Comparison of ENCODE assay signal across 1 cellular context in the genomic region with DNA sequence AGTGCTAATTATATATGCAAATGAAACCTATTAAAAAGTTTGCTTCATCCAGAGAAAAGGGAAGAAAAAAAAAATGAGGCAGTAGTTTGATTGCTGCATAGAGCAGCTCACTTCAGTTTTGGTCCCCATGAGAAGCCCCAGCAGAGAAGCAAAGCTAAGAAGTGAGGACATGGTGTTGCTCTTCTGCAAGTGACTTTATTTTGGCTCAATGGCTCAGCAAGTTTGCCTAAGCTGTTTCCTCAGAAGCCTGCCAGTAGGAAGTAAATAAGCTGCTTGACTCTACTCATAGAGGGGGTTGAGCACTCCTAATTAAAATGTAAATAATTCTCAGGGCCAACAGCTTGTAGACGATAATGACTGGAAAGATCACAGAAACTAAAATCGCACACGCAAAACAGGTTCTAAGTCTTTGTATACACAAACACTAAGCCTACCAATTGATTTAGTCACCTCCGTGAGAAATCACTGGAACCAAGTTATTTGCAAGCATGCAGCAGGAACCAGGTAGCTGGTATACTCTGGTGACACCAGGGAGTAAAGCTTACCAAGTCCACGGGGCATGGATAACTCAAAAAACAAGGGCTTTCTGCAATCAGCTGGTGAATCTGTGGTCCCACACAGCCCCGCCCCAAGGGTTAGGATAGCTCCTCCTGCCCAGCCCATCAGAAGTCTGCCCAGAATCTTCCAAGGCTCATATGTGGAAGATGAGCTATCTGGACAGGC.
TF ChIP-seq lines count a peak whose summit lies in the region.

No MANE protein-coding gene starts in this region.

TF ChIP-seq in HepG2, 621 proteins besides CTCF, POLR2A, EP300 and RAD21 (continued from another document and continues in another):
- TF ChIP-seq, protein P1, sequence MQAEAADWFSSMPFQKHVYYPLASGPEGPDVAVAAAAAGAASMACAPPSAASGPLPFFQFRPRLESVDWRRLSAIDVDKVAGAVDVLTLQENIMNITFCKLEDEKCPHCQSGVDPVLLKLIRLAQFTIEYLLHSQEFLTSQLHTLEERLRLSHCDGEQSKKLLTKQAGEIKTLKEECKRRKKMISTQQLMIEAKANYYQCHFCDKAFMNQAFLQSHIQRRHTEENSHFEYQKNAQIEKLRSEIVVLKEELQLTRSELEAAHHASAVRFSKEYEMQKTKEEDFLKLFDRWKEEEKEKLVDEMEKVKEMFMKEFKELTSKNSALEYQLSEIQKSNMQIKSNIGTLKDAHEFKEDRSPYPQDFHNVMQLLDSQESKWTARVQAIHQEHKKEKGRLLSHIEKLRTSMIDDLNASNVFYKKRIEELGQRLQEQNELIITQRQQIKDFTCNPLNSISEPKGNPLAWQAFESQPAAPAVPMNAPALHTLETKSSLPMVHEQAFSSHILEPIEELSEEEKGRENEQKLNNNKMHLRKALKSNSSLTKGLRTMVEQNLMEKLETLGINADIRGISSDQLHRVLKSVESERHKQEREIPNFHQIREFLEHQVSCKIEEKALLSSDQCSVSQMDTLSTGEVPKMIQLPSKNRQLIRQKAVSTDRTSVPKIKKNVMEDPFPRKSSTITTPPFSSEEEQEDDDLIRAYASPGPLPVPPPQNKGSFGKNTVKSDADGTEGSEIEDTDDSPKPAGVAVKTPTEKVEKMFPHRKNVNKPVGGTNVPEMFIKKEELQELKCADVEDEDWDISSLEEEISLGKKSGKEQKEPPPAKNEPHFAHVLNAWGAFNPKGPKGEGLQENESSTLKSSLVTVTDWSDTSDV (CRISPR knock-in tag; IDR thresholded peaks at IDR 0.05), result no peak
- TF ChIP-seq MZF1 (CRISPR knock-in tag; IDR thresholded peaks at IDR 0.05; ENCODE audit: borderline replicate concordance) (no peak), ZNF296 (CRISPR knock-in tag; conservative IDR thresholded peaks at IDR 0.05) (no peak), MED8 (CRISPR knock-in tag; IDR thresholded peaks at IDR 0.05; ENCODE audit: insufficient replicate concordance) (no peak), ZNF703 (CRISPR knock-in tag; IDR thresholded peaks at IDR 0.05; ENCODE audit: borderline replicate concordance) (0 out of 2 replicates have a peak, but pooled peaks have one; percentile 58), ZNF816 (CRISPR knock-in tag; IDR thresholded peaks at IDR 0.05; ENCODE audit: borderline replicate concordance) (0 out of 2 replicates have a peak, but pooled peaks have one; percentile 41), SAP130 (CRISPR knock-in tag; IDR thresholded peaks at IDR 0.05; ENCODE audit: low read depth) (peak; percentile 25; the same call in 1 of the 2 replicates), MEF2D (CRISPR knock-in tag; IDR thresholded peaks at IDR 0.05) (no peak), NFATC3 (CRISPR knock-in tag; IDR thresholded peaks at IDR 0.05) (no peak), ZNF737 (CRISPR knock-in tag; IDR thresholded peaks at IDR 0.05; ENCODE audit: borderline replicate concordance) (no peak), FOSL2 (CRISPR knock-in tag; IDR thresholded peaks at IDR 0.05) (peak; percentile 50), MAFF (IDR thresholded peaks at IDR 0.05; ENCODE audit: low read depth, low read length) (no peak), SALL1 (CRISPR knock-in tag; IDR thresholded peaks at IDR 0.05) (peak; percentile 37; the same call in 1 of the 2 replicates), ZNF205 (CRISPR knock-in tag; IDR thresholded peaks at IDR 0.05) (no peak), NR3C1 (CRISPR knock-in tag; IDR thresholded peaks at IDR 0.05) (no peak), SMYD3 (CRISPR knock-in tag; IDR thresholded peaks at IDR 0.05) (no peak), MBD4 (IDR thresholded peaks at IDR 0.05; ENCODE audit: borderline replicate concordance, low read length) (0 out of 2 replicates have a peak, but pooled peaks have one; percentile 18), ZNF10 (CRISPR knock-in tag; IDR thresholded peaks at IDR 0.05; ENCODE audit: borderline replicate concordance, low read depth) (no peak), ZC3H13 (CRISPR knock-in tag; IDR thresholded peaks at IDR 0.05) (no peak), GFI1 (CRISPR knock-in tag; IDR thresholded peaks at IDR 0.05; ENCODE audit: borderline replicate concordance) (peak; percentile 68), FOXM1 (CRISPR knock-in tag; IDR thresholded peaks at IDR 0.05) (no peak), ZMYM3 (CRISPR knock-in tag; IDR thresholded peaks at IDR 0.05) (no peak), ZNF230 (CRISPR knock-in tag; IDR thresholded peaks at IDR 0.05) (no peak), ZNF136 (CRISPR knock-in tag; IDR thresholded peaks at IDR 0.05; ENCODE audit: low read depth) (no peak), ZSCAN25 (CRISPR knock-in tag; IDR thresholded peaks at IDR 0.05) (no peak), ZNF569 (CRISPR knock-in tag; IDR thresholded peaks at IDR 0.05; ENCODE audit: borderline replicate concordance) (no peak), ZFP36L1 (CRISPR knock-in tag; IDR thresholded peaks at IDR 0.05) (no peak), HMG20A (CRISPR knock-in tag; IDR thresholded peaks at IDR 0.05; ENCODE audit: borderline replicate concordance) (no peak), ELF1 (CRISPR knock-in tag; IDR thresholded peaks at IDR 0.05) (0 out of 2 replicates have a peak, but pooled peaks have one; percentile 4)
- TF ChIP-seq, protein P2, sequence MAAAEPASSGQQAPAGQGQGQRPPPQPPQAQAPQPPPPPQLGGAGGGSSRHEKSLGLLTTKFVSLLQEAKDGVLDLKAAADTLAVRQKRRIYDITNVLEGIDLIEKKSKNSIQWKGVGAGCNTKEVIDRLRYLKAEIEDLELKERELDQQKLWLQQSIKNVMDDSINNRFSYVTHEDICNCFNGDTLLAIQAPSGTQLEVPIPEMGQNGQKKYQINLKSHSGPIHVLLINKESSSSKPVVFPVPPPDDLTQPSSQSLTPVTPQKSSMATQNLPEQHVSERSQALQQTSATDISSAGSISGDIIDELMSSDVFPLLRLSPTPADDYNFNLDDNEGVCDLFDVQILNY (CRISPR knock-in tag; conservative IDR thresholded peaks at IDR 0.05), result no peak
- TF ChIP-seq, protein P3, sequence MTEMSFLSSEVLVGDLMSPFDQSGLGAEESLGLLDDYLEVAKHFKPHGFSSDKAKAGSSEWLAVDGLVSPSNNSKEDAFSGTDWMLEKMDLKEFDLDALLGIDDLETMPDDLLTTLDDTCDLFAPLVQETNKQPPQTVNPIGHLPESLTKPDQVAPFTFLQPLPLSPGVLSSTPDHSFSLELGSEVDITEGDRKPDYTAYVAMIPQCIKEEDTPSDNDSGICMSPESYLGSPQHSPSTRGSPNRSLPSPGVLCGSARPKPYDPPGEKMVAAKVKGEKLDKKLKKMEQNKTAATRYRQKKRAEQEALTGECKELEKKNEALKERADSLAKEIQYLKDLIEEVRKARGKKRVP (CRISPR knock-in tag; IDR thresholded peaks at IDR 0.05), result peak in 1 of 2 experiments; percentile 24; a peak in 1 of 4 replicates
- TF ChIP-seq, protein P4, sequence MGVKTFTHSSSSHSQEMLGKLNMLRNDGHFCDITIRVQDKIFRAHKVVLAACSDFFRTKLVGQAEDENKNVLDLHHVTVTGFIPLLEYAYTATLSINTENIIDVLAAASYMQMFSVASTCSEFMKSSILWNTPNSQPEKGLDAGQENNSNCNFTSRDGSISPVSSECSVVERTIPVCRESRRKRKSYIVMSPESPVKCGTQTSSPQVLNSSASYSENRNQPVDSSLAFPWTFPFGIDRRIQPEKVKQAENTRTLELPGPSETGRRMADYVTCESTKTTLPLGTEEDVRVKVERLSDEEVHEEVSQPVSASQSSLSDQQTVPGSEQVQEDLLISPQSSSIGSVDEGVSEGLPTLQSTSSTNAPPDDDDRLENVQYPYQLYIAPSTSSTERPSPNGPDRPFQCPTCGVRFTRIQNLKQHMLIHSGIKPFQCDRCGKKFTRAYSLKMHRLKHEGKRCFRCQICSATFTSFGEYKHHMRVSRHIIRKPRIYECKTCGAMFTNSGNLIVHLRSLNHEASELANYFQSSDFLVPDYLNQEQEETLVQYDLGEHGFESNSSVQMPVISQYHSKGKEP (CRISPR knock-in tag; IDR thresholded peaks at IDR 0.05), result no peak
- TF ChIP-seq, protein P5, sequence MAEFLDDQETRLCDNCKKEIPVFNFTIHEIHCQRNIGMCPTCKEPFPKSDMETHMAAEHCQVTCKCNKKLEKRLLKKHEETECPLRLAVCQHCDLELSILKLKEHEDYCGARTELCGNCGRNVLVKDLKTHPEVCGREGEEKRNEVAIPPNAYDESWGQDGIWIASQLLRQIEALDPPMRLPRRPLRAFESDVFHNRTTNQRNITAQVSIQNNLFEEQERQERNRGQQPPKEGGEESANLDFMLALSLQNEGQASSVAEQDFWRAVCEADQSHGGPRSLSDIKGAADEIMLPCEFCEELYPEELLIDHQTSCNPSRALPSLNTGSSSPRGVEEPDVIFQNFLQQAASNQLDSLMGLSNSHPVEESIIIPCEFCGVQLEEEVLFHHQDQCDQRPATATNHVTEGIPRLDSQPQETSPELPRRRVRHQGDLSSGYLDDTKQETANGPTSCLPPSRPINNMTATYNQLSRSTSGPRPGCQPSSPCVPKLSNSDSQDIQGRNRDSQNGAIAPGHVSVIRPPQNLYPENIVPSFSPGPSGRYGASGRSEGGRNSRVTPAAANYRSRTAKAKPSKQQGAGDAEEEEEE (CRISPR knock-in tag; IDR thresholded peaks at IDR 0.05; ENCODE audit: borderline replicate concordance), result no peak
- TF ChIP-seq, protein P6, sequence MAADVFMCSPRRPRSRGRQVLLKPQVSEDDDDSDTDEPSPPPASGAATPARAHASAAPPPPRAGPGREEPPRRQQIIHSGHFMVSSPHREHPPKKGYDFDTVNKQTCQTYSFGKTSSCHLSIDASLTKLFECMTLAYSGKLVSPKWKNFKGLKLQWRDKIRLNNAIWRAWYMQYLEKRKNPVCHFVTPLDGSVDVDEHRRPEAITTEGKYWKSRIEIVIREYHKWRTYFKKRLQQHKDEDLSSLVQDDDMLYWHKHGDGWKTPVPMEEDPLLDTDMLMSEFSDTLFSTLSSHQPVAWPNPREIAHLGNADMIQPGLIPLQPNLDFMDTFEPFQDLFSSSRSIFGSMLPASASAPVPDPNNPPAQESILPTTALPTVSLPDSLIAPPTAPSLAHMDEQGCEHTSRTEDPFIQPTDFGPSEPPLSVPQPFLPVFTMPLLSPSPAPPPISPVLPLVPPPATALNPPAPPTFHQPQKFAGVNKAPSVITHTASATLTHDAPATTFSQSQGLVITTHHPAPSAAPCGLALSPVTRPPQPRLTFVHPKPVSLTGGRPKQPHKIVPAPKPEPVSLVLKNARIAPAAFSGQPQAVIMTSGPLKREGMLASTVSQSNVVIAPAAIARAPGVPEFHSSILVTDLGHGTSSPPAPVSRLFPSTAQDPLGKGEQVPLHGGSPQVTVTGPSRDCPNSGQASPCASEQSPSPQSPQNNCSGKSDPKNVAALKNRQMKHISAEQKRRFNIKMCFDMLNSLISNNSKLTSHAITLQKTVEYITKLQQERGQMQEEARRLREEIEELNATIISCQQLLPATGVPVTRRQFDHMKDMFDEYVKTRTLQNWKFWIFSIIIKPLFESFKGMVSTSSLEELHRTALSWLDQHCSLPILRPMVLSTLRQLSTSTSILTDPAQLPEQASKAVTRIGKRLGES (CRISPR knock-in tag; IDR thresholded peaks at IDR 0.05; ENCODE audit: borderline replicate concordance), result no peak
- TF ChIP-seq, protein P7, sequence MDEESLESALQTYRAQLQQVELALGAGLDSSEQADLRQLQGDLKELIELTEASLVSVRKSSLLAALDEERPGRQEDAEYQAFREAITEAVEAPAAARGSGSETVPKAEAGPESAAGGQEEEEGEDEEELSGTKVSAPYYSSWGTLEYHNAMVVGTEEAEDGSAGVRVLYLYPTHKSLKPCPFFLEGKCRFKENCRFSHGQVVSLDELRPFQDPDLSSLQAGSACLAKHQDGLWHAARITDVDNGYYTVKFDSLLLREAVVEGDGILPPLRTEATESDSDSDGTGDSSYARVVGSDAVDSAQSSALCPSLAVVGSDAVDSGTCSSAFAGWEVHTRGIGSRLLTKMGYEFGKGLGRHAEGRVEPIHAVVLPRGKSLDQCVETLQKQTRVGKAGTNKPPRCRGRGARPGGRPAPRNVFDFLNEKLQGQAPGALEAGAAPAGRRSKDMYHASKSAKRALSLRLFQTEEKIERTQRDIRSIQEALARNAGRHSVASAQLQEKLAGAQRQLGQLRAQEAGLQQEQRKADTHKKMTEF (CRISPR knock-in tag; IDR thresholded peaks at IDR 0.05), result peak; percentile 11; the same call in 1 of the 2 replicates
- TF ChIP-seq, protein P8, sequence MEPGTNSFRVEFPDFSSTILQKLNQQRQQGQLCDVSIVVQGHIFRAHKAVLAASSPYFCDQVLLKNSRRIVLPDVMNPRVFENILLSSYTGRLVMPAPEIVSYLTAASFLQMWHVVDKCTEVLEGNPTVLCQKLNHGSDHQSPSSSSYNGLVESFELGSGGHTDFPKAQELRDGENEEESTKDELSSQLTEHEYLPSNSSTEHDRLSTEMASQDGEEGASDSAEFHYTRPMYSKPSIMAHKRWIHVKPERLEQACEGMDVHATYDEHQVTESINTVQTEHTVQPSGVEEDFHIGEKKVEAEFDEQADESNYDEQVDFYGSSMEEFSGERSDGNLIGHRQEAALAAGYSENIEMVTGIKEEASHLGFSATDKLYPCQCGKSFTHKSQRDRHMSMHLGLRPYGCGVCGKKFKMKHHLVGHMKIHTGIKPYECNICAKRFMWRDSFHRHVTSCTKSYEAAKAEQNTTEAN (CRISPR knock-in tag; conservative IDR thresholded peaks at IDR 0.05), result 0 out of 2 replicates have a peak, but pooled peaks have one; percentile 46
- TF ChIP-seq, protein P9, sequence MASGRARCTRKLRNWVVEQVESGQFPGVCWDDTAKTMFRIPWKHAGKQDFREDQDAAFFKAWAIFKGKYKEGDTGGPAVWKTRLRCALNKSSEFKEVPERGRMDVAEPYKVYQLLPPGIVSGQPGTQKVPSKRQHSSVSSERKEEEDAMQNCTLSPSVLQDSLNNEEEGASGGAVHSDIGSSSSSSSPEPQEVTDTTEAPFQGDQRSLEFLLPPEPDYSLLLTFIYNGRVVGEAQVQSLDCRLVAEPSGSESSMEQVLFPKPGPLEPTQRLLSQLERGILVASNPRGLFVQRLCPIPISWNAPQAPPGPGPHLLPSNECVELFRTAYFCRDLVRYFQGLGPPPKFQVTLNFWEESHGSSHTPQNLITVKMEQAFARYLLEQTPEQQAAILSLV (CRISPR knock-in tag; IDR thresholded peaks at IDR 0.05; ENCODE audit: borderline replicate concordance), result no peak
- TF ChIP-seq, protein P10, sequence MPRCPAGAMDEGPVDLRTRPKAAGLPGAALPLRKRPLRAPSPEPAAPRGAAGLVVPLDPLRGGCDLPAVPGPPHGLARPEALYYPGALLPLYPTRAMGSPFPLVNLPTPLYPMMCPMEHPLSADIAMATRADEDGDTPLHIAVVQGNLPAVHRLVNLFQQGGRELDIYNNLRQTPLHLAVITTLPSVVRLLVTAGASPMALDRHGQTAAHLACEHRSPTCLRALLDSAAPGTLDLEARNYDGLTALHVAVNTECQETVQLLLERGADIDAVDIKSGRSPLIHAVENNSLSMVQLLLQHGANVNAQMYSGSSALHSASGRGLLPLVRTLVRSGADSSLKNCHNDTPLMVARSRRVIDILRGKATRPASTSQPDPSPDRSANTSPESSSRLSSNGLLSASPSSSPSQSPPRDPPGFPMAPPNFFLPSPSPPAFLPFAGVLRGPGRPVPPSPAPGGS (CRISPR knock-in tag; IDR thresholded peaks at IDR 0.05), result no peak
- TF ChIP-seq, protein P11, sequence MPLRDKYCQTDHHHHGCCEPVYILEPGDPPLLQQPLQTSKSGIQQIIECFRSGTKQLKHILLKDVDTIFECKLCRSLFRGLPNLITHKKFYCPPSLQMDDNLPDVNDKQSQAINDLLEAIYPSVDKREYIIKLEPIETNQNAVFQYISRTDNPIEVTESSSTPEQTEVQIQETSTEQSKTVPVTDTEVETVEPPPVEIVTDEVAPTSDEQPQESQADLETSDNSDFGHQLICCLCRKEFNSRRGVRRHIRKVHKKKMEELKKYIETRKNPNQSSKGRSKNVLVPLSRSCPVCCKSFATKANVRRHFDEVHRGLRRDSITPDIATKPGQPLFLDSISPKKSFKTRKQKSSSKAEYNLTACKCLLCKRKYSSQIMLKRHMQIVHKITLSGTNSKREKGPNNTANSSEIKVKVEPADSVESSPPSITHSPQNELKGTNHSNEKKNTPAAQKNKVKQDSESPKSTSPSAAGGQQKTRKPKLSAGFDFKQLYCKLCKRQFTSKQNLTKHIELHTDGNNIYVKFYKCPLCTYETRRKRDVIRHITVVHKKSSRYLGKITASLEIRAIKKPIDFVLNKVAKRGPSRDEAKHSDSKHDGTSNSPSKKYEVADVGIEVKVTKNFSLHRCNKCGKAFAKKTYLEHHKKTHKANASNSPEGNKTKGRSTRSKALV (CRISPR knock-in tag; IDR thresholded peaks at IDR 0.05), result no peak
